Comparison of ENCODE assay signal across 20 cellular contexts in genomic region chr2:86746903-86747302, GRCh38. TPM values are rescaled to one million over a fixed set of nuclear protein-coding genes. Genes with fewer than 3 reads are reported as not detected.
DNase-seq lines count a peak whose midpoint lies in the region; ATAC-seq and TF ChIP-seq lines count a peak whose summit lies in the region.
"Had no signal": no experiment of that assay in that cellular context is flagged by ENCODE, and none has a peak within 500 bp of the region (broad histone marks: within the 10 kb centered on the region; RNA-seq: fewer than 3 reads in every experiment).

No MANE protein-coding gene starts in this region.

- no peak overlapping the region for H4K8ac ChIP-seq in neuronal stem cell (ENCODE audit: low read depth, low read length)

- 90 to 93% methylated on average over 1 of the region's 1 CpG for WGBS in heart right ventricle, 2 donors
- WGBS in neuronal stem cell (ENCODE audit: extremely low coverage in 2 of 2, insufficient read length in 2 of 2, insufficient replicate concordance in 1 of 2), 2 donors, result no CpG with 5 or more reads among the region's 1 CpG

- H3K36me3 Mint-ChIP-seq in chondrocyte (ENCODE audit: low read depth), result peaks cover 19% of the 10 kb centered on the region
- H3K36me3 Mint-ChIP-seq in natural killer cell, result peaks cover 13% of the 10 kb centered on the region

- TF ChIP-seq CTCF in left ventricle myocardium inferior (IDR thresholded peaks at IDR 0.05; ENCODE audit: borderline replicate concordance), result no peak
- no peak for TF ChIP-seq CTCF in heart right ventricle (IDR thresholded peaks at IDR 0.05)
- no peak for TF ChIP-seq CTCF in chondrocyte (IDR thresholded peaks at IDR 0.05)
- no peak for TF ChIP-seq CTCF in natural killer cell (IDR thresholded peaks at IDR 0.05)

- no peak overlapping the region for H4K91ac ChIP-seq in neuronal stem cell (ENCODE audit: low read depth, low read length, poor library complexity)

- H3K27ac ChIP-seq in left ventricle myocardium inferior (replicated peaks) (peak overlapping the region; percentile 50), heart right ventricle (peak overlapping the region in 5 of 10 donors; percentile 2 to 54 (median 23)), neuronal stem cell (replicated peaks; ENCODE audit: low read length) (no peak overlapping the region)
- H3K27ac ChIP-seq: prostate gland, thyroid gland had no signal

- H3K23ac ChIP-seq in neuronal stem cell (ENCODE audit: low read depth, low read length, poor library complexity), result no peak overlapping the region

- H2BK12ac ChIP-seq in neuronal stem cell (ENCODE audit: low read length), result no peak overlapping the region

- no peak overlapping the region for H2BK120ac ChIP-seq in neuronal stem cell (ENCODE audit: low read depth, low read length)

- DNase-seq in left ventricle myocardium inferior (no peak), heart right ventricle (no peak), chondrocyte (ENCODE audit: low spot score) (no peak), natural killer cell (no peak), NCI-H2196 treated with DMSO at 0.1 percent for 48 hours (lab: John Stamatoyannopoulos, UW; ENCODE audit: unreplicated experiment) (no peak), neuronal stem cell (ENCODE audit: low spot score) (no peak)
- no peak for DNase-seq in stimulated activated naive CD4-positive, alpha-beta T cell treated with Interleukin-2 at 50 U/mL for 16 hours (lab: John Stamatoyannopoulos, UW)
- no peak for DNase-seq in activated CD4-positive, alpha-beta T cell treated with anti-CD3 and anti-CD28 coated beads for 4 hours
- DNase-seq: activated CD4-positive, alpha-beta T cell treated with anti-CD3 and anti-CD28 coated beads for 48 hours; activated CD8-positive, alpha-beta memory T cell treated with anti-CD3 and anti-CD28 coated beads, Interleukin-2, amount 50 U/mL, for 48 hours; activated naive CD4-positive, alpha-beta T cell treated with Interleukin-2 at 50 U/mL for 16 hours; DND-41; erythroblast; MM.1S; NCI-H345; NK-92 treated with Interleukin-12 subunit alpha and Interleukin-12 subunit beta, amount 100 ng/mL, for 24 hours; thyroid gland had no signal

- no peak overlapping the region for H2BK15ac ChIP-seq in neuronal stem cell (ENCODE audit: low read length)

- H3K14ac ChIP-seq in neuronal stem cell (ENCODE audit: low read length), result no peak overlapping the region

- H3K9me3 ChIP-seq in left ventricle myocardium inferior (replicated peaks) (peaks cover 13% of the 10 kb centered on the region), heart right ventricle (peaks cover 0 to 19% (median 10%) of the 10 kb centered on the region in 11 donors), neuronal stem cell (replicated peaks in 1 of 2; ENCODE audit: control insufficient read depth in 2 of 2, insufficient read depth in 1 of 2, low read depth in 1 of 2, low read length in 2 of 2) (peaks cover 2 to 33% of the 10 kb centered on the region in 2 donors)
- H3K9me3 ChIP-seq: prostate gland, thyroid gland had no signal

- H3K36me3 ChIP-seq in left ventricle myocardium inferior (peaks cover 26% of the 10 kb centered on the region), heart right ventricle (peaks cover 0 to 44% (median 0%) of the 10 kb centered on the region in 9 donors), neuronal stem cell (replicated peaks in 1 of 2; ENCODE audit: control insufficient read depth in 2 of 2, insufficient read depth in 2 of 2, low read length in 2 of 2) (peaks cover 3 to 46% of the 10 kb centered on the region in 2 donors)
- H3K36me3 ChIP-seq: prostate gland, thyroid gland had no signal

- H3K9me3 Mint-ChIP-seq in chondrocyte (ENCODE audit: low read depth) (peaks cover 17% of the 10 kb centered on the region), natural killer cell (peaks cover 0 to 3% of the 10 kb centered on the region in 2 donors)

- H3K4me2 ChIP-seq in neuronal stem cell (ENCODE audit: insufficient read depth, low read length, poor library complexity, severe bottlenecking), result no peak overlapping the region

- no peaks in the 10 kb centered on the region for H3K27me3 ChIP-seq in left ventricle myocardium inferior (ENCODE audit: low read depth)
- H3K27me3 ChIP-seq in heart right ventricle, result no peaks in the 10 kb centered on the region
- H3K27me3 ChIP-seq in neuronal stem cell (ENCODE audit: control insufficient read depth in 3 of 3, insufficient read depth in 3 of 3, low read depth in 1 of 3, low read length in 3 of 3), result no peaks in the 10 kb centered on the region
- H3K27me3 ChIP-seq: thyroid gland had no signal

- no peak overlapping the region for H3K4ac ChIP-seq in neuronal stem cell (ENCODE audit: low read length)

- H3K9ac ChIP-seq in neuronal stem cell (ENCODE audit: low read depth, low read length, poor library complexity), result no peak overlapping the region

- H3K4me1 ChIP-seq in left ventricle myocardium inferior, result peaks cover 60% of the 10 kb centered on the region
- H3K4me1 ChIP-seq in heart right ventricle, result peaks cover 0 to 58% (median 33%) of the 10 kb centered on the region in 9 donors
- H3K4me1 ChIP-seq in neuronal stem cell (ENCODE audit: control insufficient read depth in 2 of 2, insufficient read depth in 1 of 2, low read depth in 1 of 2, low read length in 2 of 2), result peaks cover 0 to 6% of the 10 kb centered on the region in 2 donors
- H3K4me1 ChIP-seq: prostate gland had no signal

- no peak overlapping the region for H2AFZ ChIP-seq in neuronal stem cell (ENCODE audit: low read length)

- peak overlapping the region; percentile 86 for H3K27ac Mint-ChIP-seq in chondrocyte (ENCODE audit: unreplicated experiment)
- peak overlapping the region; percentile 39 to 75 for H3K27ac Mint-ChIP-seq in natural killer cell

- H3K4me3 Mint-ChIP-seq in chondrocyte (ENCODE audit: unreplicated experiment), result no peak overlapping the region
- H3K4me3 Mint-ChIP-seq in natural killer cell, result no peak overlapping the region

- no peak overlapping the region for H3K4me3 ChIP-seq in left ventricle myocardium inferior
- H3K4me3 ChIP-seq in heart right ventricle, result no peak overlapping the region
- no peak overlapping the region for H3K4me3 ChIP-seq in neuronal stem cell (ENCODE audit: low read length in 2 of 2)
- H3K4me3 ChIP-seq: prostate gland, thyroid gland had no signal

- H2BK5ac ChIP-seq in neuronal stem cell (ENCODE audit: low read length), result no peak overlapping the region

- H2AK5ac ChIP-seq in neuronal stem cell (ENCODE audit: low read depth, low read length), result no peak overlapping the region

- intact Hi-C loops in left ventricle myocardium inferior (cut with micrococcal nuclease), result no loop called here
- intact Hi-C loops in heart right ventricle (cut with DNase I), result loop anchor here in 1 of 10 donors (5.0 kb wide), 1 partner anchor 60 kb away; no protein-coding TSS in a partner anchor
- intact Hi-C loops in natural killer cell (cut with micrococcal nuclease), result no loop called here

- H3K4me1 Mint-ChIP-seq in chondrocyte (ENCODE audit: low read depth), result peaks cover 19% of the 10 kb centered on the region
- H3K4me1 Mint-ChIP-seq in natural killer cell, result peaks cover 63 to 64% of the 10 kb centered on the region in 2 donors

- peaks cover 2% of the 10 kb centered on the region for H3K79me1 ChIP-seq in neuronal stem cell (ENCODE audit: low read depth, low read length)

- H3K27me3 Mint-ChIP-seq in chondrocyte (ENCODE audit: low read depth) (no peaks in the 10 kb centered on the region), natural killer cell (ENCODE audit: low read depth in 2 of 2) (no peaks in the 10 kb centered on the region)

- ATAC-seq in heart right ventricle (no peak), natural killer cell (no peak)
- ATAC-seq: HepG2 had no signal

- no peak overlapping the region for H3K18ac ChIP-seq in neuronal stem cell (ENCODE audit: low read length)

RNA-seq across cellular contexts. Expression of gene RMND5A, which starts 26.8 kb away (rescaled TPM):
- 93.7 TPM for total RNA-seq in left ventricle myocardium inferior
- total RNA-seq in heart right ventricle, result 100 to 1,000 TPM in 7 of 10 donors, 10 to 100 TPM in 3; 68.0 to 152 (median 114) TPM
- 10 to 100 TPM; 23.4 to 29.3 TPM for polyA plus RNA-seq in heart right ventricle
- total RNA-seq in chondrocyte, result 23.1 to 27.6 TPM (median 24.0 TPM) in 3 replicates
- 10 to 100 TPM; 35.3 to 63.3 (median 54.3) TPM for total RNA-seq in natural killer cell
- polyA plus RNA-seq in neuronal stem cell (2013, experiment 1 of 2), result 27.7 TPM
- polyA plus RNA-seq in neuronal stem cell (2013, experiment 2 of 2), result 27.7 TPM

RNA-seq across cellular contexts. Expression of gene CD8A, which starts 43.8 kb away (rescaled TPM):
- 0.63 TPM for total RNA-seq in left ventricle myocardium inferior
- 10 to 100 TPM in 1 of 10 donors, under 1 TPM in 8, not detected in 1; 0.19 to 11.8 (median 0.48) TPM for total RNA-seq in heart right ventricle
- polyA plus RNA-seq in heart right ventricle, result under 1 TPM; 0.35 to 0.73 TPM
- not detected in 3 replicates for total RNA-seq in chondrocyte
- 100 to 1,000 TPM in 2 of 3 donors, 10 to 100 TPM in 1; 85.3 to 208 (median 162) TPM for total RNA-seq in natural killer cell
- polyA plus RNA-seq in neuronal stem cell (2013, experiment 1 of 2), result 0.10 TPM
- polyA plus RNA-seq in neuronal stem cell (2013, experiment 2 of 2), result 0.11 TPM
- total RNA-seq: HepG2 had no signal
- polyA plus RNA-seq: AG04450 had no signal

Comparison
In these comparisons a context has a peak if more than half of its experiments do, and no peak if none do; other contexts are left out.
1. RNA of gene CD8A, which starts 43.8 kb away (total RNA-seq): 85.3 to 208 TPM in natural killer cell; 0.63 TPM in left ventricle myocardium inferior (single experiment), 0.19 to 11.8 TPM in heart right ventricle and not detected in chondrocyte; every median in the first group is over 4 times any median in the second.